ENCODE assay signal across 7 cellular contexts in the genomic region with DNA sequence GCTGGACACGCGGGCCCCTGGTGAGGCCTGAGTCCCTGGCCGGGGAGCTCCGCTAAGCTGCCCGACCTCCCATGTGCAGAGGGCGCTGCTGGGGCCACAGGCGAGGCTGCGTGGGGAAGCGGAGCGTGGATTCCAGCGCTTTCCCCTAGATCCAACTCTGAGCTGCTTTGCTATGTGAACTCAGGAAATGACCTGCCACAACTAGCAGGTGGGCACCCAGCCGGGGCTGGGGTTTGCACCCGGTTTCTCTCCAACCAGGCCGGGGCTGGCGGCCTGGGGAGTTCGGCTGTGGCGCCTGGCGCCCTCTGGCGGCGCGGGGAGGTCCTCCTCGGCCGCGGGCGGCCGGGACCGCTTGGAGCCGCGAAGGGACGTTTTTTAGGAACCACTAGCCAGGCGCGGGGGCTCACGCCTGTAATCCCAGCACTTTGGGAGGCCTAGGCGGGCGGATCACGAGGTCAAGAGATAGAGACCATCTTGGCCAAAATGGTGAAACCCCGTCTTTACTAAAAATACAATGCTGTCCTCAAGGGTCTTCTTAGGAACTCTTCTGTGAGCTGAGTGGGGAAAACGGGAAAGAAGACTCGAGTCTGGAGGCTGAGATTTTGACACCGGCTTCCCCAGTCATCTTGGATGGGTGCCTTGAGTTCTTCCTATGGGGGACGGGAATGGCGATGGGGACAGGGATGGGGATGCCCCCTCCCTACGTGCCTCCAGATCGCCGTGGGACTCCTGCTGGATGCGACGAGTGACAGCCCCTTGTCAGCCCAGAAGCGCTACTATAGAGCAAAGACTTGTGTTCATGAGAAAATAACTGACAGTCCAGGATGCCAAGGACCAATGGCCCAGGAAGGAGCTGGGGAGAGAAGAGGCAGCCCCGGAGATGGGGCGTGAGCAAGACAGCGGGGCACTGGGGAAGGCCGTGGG. TPM values are rescaled to one million over a fixed set of nuclear protein-coding genes. Genes with fewer than 3 reads are reported as not detected.
DNase-seq lines count a peak whose midpoint lies in the region; TF ChIP-seq lines count a peak whose summit lies in the region.

No MANE protein-coding gene starts in this region.

- intact Hi-C loops in thyroid gland (cut with DNase I): loop anchor here (2.0 kb wide), 2 partner anchors 135 to 437 kb away; a partner anchor contains a TSS

- H3K4me1 ChIP-seq in HUES64 (ENCODE audit: insufficient read depth, low read length): peaks cover 9% of the 10 kb centered on the region; the same call in 1 of the 2 replicates
- peaks cover 4% of the 10 kb centered on the region for H3K4me1 ChIP-seq in osteoblast (ENCODE audit: insufficient read depth, low read length)
- peaks cover 0 to 8% of the 10 kb centered on the region in 2 donors for H3K4me1 ChIP-seq in thyroid gland

- DNase-seq in GM19238 (ENCODE audit: insufficient read length, low spot score): peak; percentile 54
- peak; percentile 84 for DNase-seq in activated T-cell treated with anti-CD3 and anti-CD28 coated beads, Interleukin-2, amount 50 U/mL, for 1 hour
- peak in 1 of 2 donors; percentile 66 for DNase-seq in foreskin fibroblast
- DNase-seq in osteoblast (ENCODE audit: insufficient read length, low spot score, missing footprints): peak; percentile 97
- peak; percentile 54 to 62 for DNase-seq in thyroid gland
- DNase-seq in DMS53 treated with DMSO at 0.1 percent for 48 hours (lab: John Stamatoyannopoulos, UW; ENCODE audit: unreplicated experiment): no peak

- no peaks in the 10 kb centered on the region for H3K79me2 ChIP-seq in osteoblast (ENCODE audit: insufficient read depth, low read length)

- H3K27ac ChIP-seq in HUES64 (ENCODE audit: low read depth, low read length) (no peak overlapping the region), osteoblast (ENCODE audit: low read depth, low read length) (no peak overlapping the region), thyroid gland (no peak overlapping the region)

- H4K20me1 ChIP-seq in osteoblast (ENCODE audit: insufficient read depth, low read length): no peaks in the 10 kb centered on the region

- TF ChIP-seq POLR2A in thyroid gland (IDR thresholded peaks at IDR 0.05): no peak

- H3K4me2 ChIP-seq in osteoblast (ENCODE audit: insufficient read depth, low read length): peak overlapping the region; percentile 80

- WGBS in HUES64: 35% methylated on average over 52 of the region's 52 CpGs
- WGBS in thyroid gland, 2 donors: 32 to 34% methylated on average over 31 to 48 of the region's 52 CpGs

- H3K4me3 ChIP-seq in HUES64 (ENCODE audit: low read length) (peak overlapping the region; percentile 24; the same call in 1 of the 2 replicates), foreskin fibroblast (ENCODE audit: low read depth in 1 of 2, low read length in 2 of 2) (no peak overlapping the region), osteoblast (ENCODE audit: insufficient read depth, low read length) (peak overlapping the region; percentile 56), thyroid gland (replicated peaks in 1 of 3) (no peak overlapping the region)

- peak overlapping the region; percentile 90 for H2AFZ ChIP-seq in osteoblast (ENCODE audit: low read length)

- H3K36me3 ChIP-seq in HUES64 (ENCODE audit: insufficient read depth, low read length) (no peaks in the 10 kb centered on the region), osteoblast (ENCODE audit: insufficient read depth, low read length) (no peaks in the 10 kb centered on the region), thyroid gland (no peaks in the 10 kb centered on the region)

- H3K9ac ChIP-seq in HUES64 (ENCODE audit: low read depth, low read length): no peak overlapping the region

- H3K9me3 ChIP-seq in HUES64 (ENCODE audit: insufficient read depth, low read depth, low read length): no peaks in the 10 kb centered on the region
- no peaks in the 10 kb centered on the region for H3K9me3 ChIP-seq in osteoblast (ENCODE audit: low read depth, low read length)
- no peaks in the 10 kb centered on the region for H3K9me3 ChIP-seq in thyroid gland

- TF ChIP-seq CTCF in foreskin fibroblast (IDR thresholded peaks at IDR 0.05; ENCODE audit: low read depth, low read length): peak; percentile 76
- TF ChIP-seq CTCF in osteoblast (IDR thresholded peaks at IDR 0.05; ENCODE audit: extremely low read depth, low read depth, low read length): peak; percentile 77
- peak; percentile 60 to 95 (median 78) for TF ChIP-seq CTCF in thyroid gland (IDR thresholded peaks at IDR 0.05)

- peaks cover 12% of the 10 kb centered on the region for H3K27me3 ChIP-seq in HUES64 (ENCODE audit: insufficient read depth, low read length)
- no peaks in the 10 kb centered on the region for H3K27me3 ChIP-seq in osteoblast (ENCODE audit: insufficient read depth, low read length)
- no peaks in the 10 kb centered on the region for H3K27me3 ChIP-seq in thyroid gland

RNA-seq across cellular contexts. Expression of a gene that starts 12.6 kb away (rescaled TPM):
- polyA plus RNA-seq in HUES64 (2013, experiment 1 of 2): 69.9 TPM
- 65.6 TPM for polyA plus RNA-seq in HUES64 (2013, experiment 2 of 2)
- 25.9 and 29.0 TPM in 2 replicates for total RNA-seq in osteoblast
- total RNA-seq in thyroid gland: 10 to 100 TPM; 38.8 to 55.0 (median 41.0) TPM

RNA-seq across cellular contexts. Expression of a gene that starts 22.5 kb away (rescaled TPM):
- 30.4 TPM for polyA plus RNA-seq in HUES64 (2013, experiment 1 of 2)
- polyA plus RNA-seq in HUES64 (2013, experiment 2 of 2): 31.3 TPM
- total RNA-seq in osteoblast: under 0.01 TPM in 1 of 2 replicates, not detected in the other
- total RNA-seq in thyroid gland: 1 to 10 TPM in 1 of 4 donors, not detected in 3; 1.0 TPM

RNA-seq across cellular contexts. Expression of a gene that starts 29.3 kb away (rescaled TPM):
- polyA plus RNA-seq in HUES64 (2013, experiment 1 of 2): 22.8 TPM
- polyA plus RNA-seq in HUES64 (2013, experiment 2 of 2): 19.8 TPM
- total RNA-seq in osteoblast: 23.2 and 31.5 TPM in 2 replicates
- 10 to 100 TPM; 30.1 to 57.7 (median 41.6) TPM for total RNA-seq in thyroid gland

RNA-seq across cellular contexts. Expression of a gene that starts 29.6 kb away (rescaled TPM):
- 8.1 TPM for polyA plus RNA-seq in HUES64 (2013, experiment 1 of 2)
- 7.5 TPM for polyA plus RNA-seq in HUES64 (2013, experiment 2 of 2)
- total RNA-seq in osteoblast (not detected in 2 replicates), thyroid gland (under 1 TPM in 2 of 4 donors, not detected in 2; 0.11 to 0.29 TPM)

Comparison
In these comparisons a context has a peak if more than half of its experiments do, and no peak if none do; other contexts are left out.
1. H3K4me3 ChIP-seq: peak in HUES64 (single experiment) and osteoblast (single experiment); none in foreskin fibroblast (0 of 2) and thyroid gland (0 of 3).
2. Peak in every context shown above with its lines, with median percentiles within 50 percentile points of each other: CTCF ChIP-seq.